ENCODE assay signal across 9 cellular contexts in genomic region chr1:169427081-169427611, GRCh38. TPM values are rescaled to one million over a fixed set of nuclear protein-coding genes. Genes with fewer than 3 reads are reported as not detected.
DNase-seq lines count a peak whose midpoint lies in the region; ATAC-seq and TF ChIP-seq lines count a peak whose summit lies in the region.
"Had no signal": no experiment of that assay in that cellular context is flagged by ENCODE, and none has a peak within 500 bp of the region (broad histone marks: within the 10 kb centered on the region; RNA-seq: fewer than 3 reads in every experiment).

Gene CCDC181 (minus strand): TSS chr1:169427474. CDS start chr1:169424927, 2,547 bp downstream.

- peaks cover 6% of the 10 kb centered on the region for H3K4me1 Mint-ChIP-seq in progenitor cell of endocrine pancreas (ENCODE audit: low read depth)

- no peaks in the 10 kb centered on the region for H3K36me3 Mint-ChIP-seq in progenitor cell of endocrine pancreas (ENCODE audit: insufficient read depth)

- TF ChIP-seq CTCF in progenitor cell of endocrine pancreas (IDR thresholded peaks at IDR 0.05; ENCODE audit: unreplicated experiment), result no peak

- peak within 1 kb of the TSS; percentile 88 for H3K4me3 Mint-ChIP-seq in progenitor cell of endocrine pancreas (ENCODE audit: low read depth)

- H3K4me3 ChIP-seq in SJSA1, result peak within 1 kb of the TSS; percentile 19

- peaks cover 10% of the 10 kb centered on the region for H3K9me3 Mint-ChIP-seq in progenitor cell of endocrine pancreas (ENCODE audit: low read depth)

- ATAC-seq in GM18498 (IDR thresholded peaks at IDR 0.05; ENCODE audit: unreplicated experiment), result peak; percentile 92
- ATAC-seq in HG03460 (IDR thresholded peaks at IDR 0.05; ENCODE audit: unreplicated experiment), result peak; percentile 83
- ATAC-seq in left ventricle myocardium superior, result peak; percentile 96

- peak; percentile 11 to 57 for DNase-seq in SJSA1 (ENCODE audit: low read depth in 1 of 2, low spot score in 2 of 2)
- peak; percentile 40 for DNase-seq in activated naive CD8-positive, alpha-beta T cell treated with anti-CD3 and anti-CD28 coated beads, Interleukin-2, amount 50 U/mL, for 16 hours (ENCODE audit: low read depth, low spot score)
- peak; percentile 70 for DNase-seq in left ventricle myocardium superior
- DNase-seq in progenitor cell of endocrine pancreas (ENCODE audit: low spot score, unreplicated experiment), result peak; percentile 72
- DNase-seq in ureter (ENCODE audit: low spot score), result peak; percentile 51
- DNase-seq in GF-D8 (lab: John Stamatoyannopoulos, UW), result no peak

- no peaks in the 10 kb centered on the region for H3K36me3 ChIP-seq in SJSA1

- H3K27ac Mint-ChIP-seq in progenitor cell of endocrine pancreas, result peak within 1 kb of the TSS; percentile 86

- peaks cover 3% of the 10 kb centered on the region; the same call in 1 of the 2 replicates for H3K4me1 ChIP-seq in SJSA1 (replicated peaks)

- H3K27me3 Mint-ChIP-seq in progenitor cell of endocrine pancreas, result peaks cover 27% of the 10 kb centered on the region

- no peaks in the 10 kb centered on the region for H3K9me3 ChIP-seq in SJSA1 (replicated peaks)

- peaks cover 21% of the 10 kb centered on the region; the same call in 1 of the 2 replicates for H3K27me3 ChIP-seq in SJSA1 (replicated peaks)

- intact Hi-C loops in left ventricle myocardium superior (cut with micrococcal nuclease), result no loop called here

- no peak within 1 kb of the TSS for H3K27ac ChIP-seq in SJSA1
- H3K27ac ChIP-seq: epithelial cell of prostate had no signal

RNA-seq across cellular contexts. Expression of gene CCDC181, which starts in this region (rescaled TPM):
- total RNA-seq in SJSA1 (2014; rRNA removed; shearing (Covaris generic)), result 0.16 and 0.72 TPM in 2 replicates
- 0.47 TPM for total RNA-seq in left ventricle myocardium superior
- total RNA-seq in progenitor cell of endocrine pancreas, result 7.3 and 8.2 TPM in 2 replicates
- total RNA-seq in ureter, result 1.9 TPM

Comparison
In these comparisons a context has a peak if more than half of its experiments do, and no peak if none do; other contexts are left out.
1. Peak in DNase-seq and H3K4me3 ChIP-seq in SJSA1; RNA of the gene not detected or under 1 TPM.
2. Peak in DNase-seq and ATAC-seq in left ventricle myocardium superior; RNA of the gene not detected or under 1 TPM.